Comparison of ENCODE assay signal across 8 cellular contexts in genomic region chr22:35835998-35836691, GRCh38.
A peak's percentile ranks its signal among the peaks of the same experiment; 100 is the strongest.
DNase-seq lines count a peak whose midpoint lies in the region; ATAC-seq and TF ChIP-seq lines count a peak whose summit lies in the region.

No MANE protein-coding gene starts in this region.

- H3K4me3 ChIP-seq in DOHH2 (ENCODE audit: low read length) (no peak overlapping the region), cardiac muscle cell (peak overlapping the region; percentile 90), psoas muscle (peak overlapping the region; percentile 67), lower leg skin (ENCODE audit: low read depth, poor library complexity, severe bottlenecking) (no peak overlapping the region)

- H3K4me2 ChIP-seq in DOHH2 (ENCODE audit: low read length), result peak overlapping the region; percentile 15; the same call in 1 of the 2 replicates

- ATAC-seq in psoas muscle (peak; percentile 62 to 75 (median 74)), HG02763 (IDR thresholded peaks at IDR 0.05; ENCODE audit: unreplicated experiment) (no peak)
- no peak for ATAC-seq in activated CD4-positive, CD25-positive, alpha-beta regulatory T cell treated with anti-CD3 and anti-CD28 coated beads, Interleukin-2, amount 50 U/mL, for 24 hours

- H3K4me1 ChIP-seq in DOHH2 (ENCODE audit: control insufficient read depth, low read length), result peaks cover 50% of the 10 kb centered on the region
- peaks cover 42% of the 10 kb centered on the region for H3K4me1 ChIP-seq in cardiac muscle cell (ENCODE audit: low read depth)
- peaks cover 86% of the 10 kb centered on the region for H3K4me1 ChIP-seq in psoas muscle

- intact Hi-C loops in psoas muscle (cut with DNase I) (loop anchor here in 1 of 2 donors (5.0 to 10.0 kb wide), 2 partner anchors 49 to 211 kb away; no protein-coding TSS in a partner anchor), lower leg skin (cut with DNase I; ENCODE audit: low total_unique reads) (no loop called here)

- peaks cover 80% of the 10 kb centered on the region for H3K79me2 ChIP-seq in DOHH2 (ENCODE audit: control insufficient read depth, low read length)

- no peak for TF ChIP-seq POLR2A in lower leg skin (IDR thresholded peaks at IDR 0.05)

- WGBS in psoas muscle, 3 donors, result 4 to 8% (median 5%) methylated on average over 6 of the region's 6 CpGs
- 7 to 10% methylated on average over 6 of the region's 6 CpGs for WGBS in lower leg skin, 2 donors

- no peaks in the 10 kb centered on the region for H3K9me3 ChIP-seq in DOHH2 (ENCODE audit: control insufficient read depth, insufficient read depth, low read length)
- H3K9me3 ChIP-seq in cardiac muscle cell (ENCODE audit: low read depth), result no peaks in the 10 kb centered on the region
- no peaks in the 10 kb centered on the region for H3K9me3 ChIP-seq in psoas muscle

- peak; percentile 73 for DNase-seq in NCI-H146 treated with DMSO at 0.1 percent for 48 hours (lab: John Stamatoyannopoulos, UW; ENCODE audit: unreplicated experiment)
- peak; percentile 57 to 91 for DNase-seq in cardiac muscle cell (ENCODE audit: low read depth in 1 of 2, low spot score in 1 of 2)
- peak in 1 of 2 donors; percentile 29 for DNase-seq in psoas muscle
- DNase-seq in lower leg skin (ENCODE audit: low spot score in 2 of 2), result no peak

- TF ChIP-seq CTCF in DOHH2 (IDR thresholded peaks at IDR 0.05; ENCODE audit: low read depth, low read length, poor library complexity, severe bottlenecking) (no peak), VCaP (conservative IDR thresholded peaks at IDR 0.05) (no peak), cardiac muscle cell (IDR thresholded peaks at IDR 0.05; ENCODE audit: low read depth, low read length) (no peak), psoas muscle (IDR thresholded peaks at IDR 0.05) (no peak), lower leg skin (IDR thresholded peaks at IDR 0.05) (no peak)

- H4K20me1 ChIP-seq in DOHH2 (ENCODE audit: control insufficient read depth, insufficient read depth, low read depth, low read length), result no peaks in the 10 kb centered on the region

- no peaks in the 10 kb centered on the region for H3K27me3 ChIP-seq in DOHH2 (ENCODE audit: control insufficient read depth, low read length)
- H3K27me3 ChIP-seq in cardiac muscle cell, result no peaks in the 10 kb centered on the region
- H3K27me3 ChIP-seq in psoas muscle (ENCODE audit: insufficient read depth in 3 of 3, low read length in 2 of 3), result no peaks in the 10 kb centered on the region

- no peaks in the 10 kb centered on the region for H3F3A ChIP-seq in DOHH2 (ENCODE audit: control insufficient read depth, insufficient read depth)

- H3K27ac ChIP-seq in DOHH2 (ENCODE audit: low read depth, low read length) (no peak overlapping the region), VCaP (peak overlapping the region; percentile 87), cardiac muscle cell (peak overlapping the region; percentile 87), psoas muscle (peak overlapping the region; percentile 70)

- H3K36me3 ChIP-seq in DOHH2 (ENCODE audit: control insufficient read depth, low read length) (0 out of 2 replicates have a peak, but pooled peaks cover 3% of the 10 kb centered on the region), cardiac muscle cell (no peaks in the 10 kb centered on the region), psoas muscle (ENCODE audit: insufficient read depth in 1 of 2, low read depth in 1 of 2) (no peaks in the 10 kb centered on the region)

- H3K9me2 ChIP-seq in DOHH2 (replicated peaks; ENCODE audit: control insufficient read depth, low read length), result no peaks in the 10 kb centered on the region

Comparison
In these comparisons a context has a peak if more than half of its experiments do, and no peak if none do; other contexts are left out.
1. H3K4me3 ChIP-seq: peak in cardiac muscle cell (single experiment) and psoas muscle (single experiment); none in DOHH2 (single experiment) and lower leg skin (single experiment).
2. DNase-seq: peak in NCI-H146 treated with DMSO at 0.1 percent for 48 hours (single experiment) and cardiac muscle cell (2 of 2); none in lower leg skin (0 of 2).
3. ATAC-seq: peak in psoas muscle (4 of 4); none in activated CD4-positive, CD25-positive, alpha-beta regulatory T cell treated with anti-CD3 and anti-CD28 coated beads, Interleukin-2, amount 50 U/mL, for 24 hours (0 of 2) and HG02763 (single experiment).